ENCODE assay signal across 8 cellular contexts in the genomic region with DNA sequence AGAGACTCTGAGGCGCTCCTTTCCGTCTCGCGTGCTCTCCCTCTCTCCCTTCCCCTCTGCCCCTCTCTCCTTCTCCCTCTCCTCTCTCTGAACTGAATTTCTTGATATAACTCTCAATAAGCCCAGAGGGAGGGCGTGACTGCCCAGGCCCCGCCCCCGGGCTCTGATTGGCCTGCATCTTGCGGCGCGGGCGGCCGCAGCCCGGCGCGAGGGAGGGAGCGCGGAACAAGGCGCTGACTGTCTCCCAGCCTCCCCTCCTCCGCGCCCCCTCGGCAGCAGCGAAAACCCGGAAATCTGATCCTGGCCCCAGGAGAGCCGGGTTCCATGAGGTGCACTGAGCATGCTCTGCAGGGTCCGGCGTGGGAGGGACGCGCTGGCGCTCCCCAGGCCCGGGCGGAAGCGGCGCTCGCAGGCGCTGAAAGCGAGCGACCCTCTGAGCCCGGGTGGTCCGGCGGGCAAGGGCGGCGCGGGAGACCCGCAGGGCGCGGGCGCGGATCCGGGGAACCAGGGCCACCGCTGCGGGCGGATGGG. TPM values are rescaled to one million over a fixed set of nuclear protein-coding genes. Genes with fewer than 3 reads are reported as not detected.
DNase-seq lines count a peak whose midpoint lies in the region; ATAC-seq and TF ChIP-seq lines count a peak whose summit lies in the region.

A gene with protein sequence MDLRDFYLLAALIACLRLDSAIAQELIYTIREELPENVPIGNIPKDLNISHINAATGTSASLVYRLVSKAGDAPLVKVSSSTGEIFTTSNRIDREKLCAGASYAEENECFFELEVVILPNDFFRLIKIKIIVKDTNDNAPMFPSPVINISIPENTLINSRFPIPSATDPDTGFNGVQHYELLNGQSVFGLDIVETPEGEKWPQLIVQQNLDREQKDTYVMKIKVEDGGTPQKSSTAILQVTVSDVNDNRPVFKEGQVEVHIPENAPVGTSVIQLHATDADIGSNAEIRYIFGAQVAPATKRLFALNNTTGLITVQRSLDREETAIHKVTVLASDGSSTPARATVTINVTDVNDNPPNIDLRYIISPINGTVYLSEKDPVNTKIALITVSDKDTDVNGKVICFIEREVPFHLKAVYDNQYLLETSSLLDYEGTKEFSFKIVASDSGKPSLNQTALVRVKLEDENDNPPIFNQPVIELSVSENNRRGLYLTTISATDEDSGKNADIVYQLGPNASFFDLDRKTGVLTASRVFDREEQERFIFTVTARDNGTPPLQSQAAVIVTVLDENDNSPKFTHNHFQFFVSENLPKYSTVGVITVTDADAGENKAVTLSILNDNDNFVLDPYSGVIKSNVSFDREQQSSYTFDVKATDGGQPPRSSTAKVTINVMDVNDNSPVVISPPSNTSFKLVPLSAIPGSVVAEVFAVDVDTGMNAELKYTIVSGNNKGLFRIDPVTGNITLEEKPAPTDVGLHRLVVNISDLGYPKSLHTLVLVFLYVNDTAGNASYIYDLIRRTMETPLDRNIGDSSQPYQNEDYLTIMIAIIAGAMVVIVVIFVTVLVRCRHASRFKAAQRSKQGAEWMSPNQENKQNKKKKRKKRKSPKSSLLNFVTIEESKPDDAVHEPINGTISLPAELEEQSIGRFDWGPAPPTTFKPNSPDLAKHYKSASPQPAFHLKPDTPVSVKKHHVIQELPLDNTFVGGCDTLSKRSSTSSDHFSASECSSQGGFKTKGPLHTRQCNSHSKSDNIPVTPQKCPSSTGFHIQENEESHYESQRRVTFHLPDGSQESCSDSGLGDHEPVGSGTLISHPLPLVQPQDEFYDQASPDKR (N-terminal part only) (minus strand): TSS at position 94 of the 531 bp plus-strand sequence. CDS start 1,896 bp downstream, outside the sequence.

- no peaks in the 10 kb centered on the region for H3K9me3 ChIP-seq in colonic mucosa

- H3K27ac ChIP-seq in colonic mucosa (peak within 1 kb of the TSS; percentile 15), layer of hippocampus (ENCODE audit: low read depth, low read length) (peak within 1 kb of the TSS; percentile 93)

- intact Hi-C loops in colonic mucosa (cut with DNase I), result no loop called here

- H3K4me3 ChIP-seq in colonic mucosa, result peak within 1 kb of the TSS; percentile 73

- H3K27me3 ChIP-seq in colonic mucosa (peaks cover 3% of the 10 kb centered on the region), layer of hippocampus (ENCODE audit: control insufficient read depth, insufficient read depth, low read length) (no peaks in the 10 kb centered on the region)

- no peaks in the 10 kb centered on the region for H3K36me3 ChIP-seq in colonic mucosa

- H3K4me1 ChIP-seq in colonic mucosa, result no peaks in the 10 kb centered on the region

- no peak for TF ChIP-seq CTCF in colonic mucosa (IDR thresholded peaks at IDR 0.05)

- DNase-seq in AG08395 (ENCODE audit: low spot score), result peak; percentile 97
- DNase-seq in NCI-H345 treated with DMSO at 0.1 percent for 48 hours (lab: John Stamatoyannopoulos, UW; ENCODE audit: unreplicated experiment), result peak; percentile 91
- DNase-seq in activated CD4-positive, alpha-beta T cell treated with anti-CD3 and anti-CD28 coated beads for 4 hours, result peak; percentile 75 to 80
- peak; percentile 94 for DNase-seq in colonic mucosa
- DNase-seq in stimulated activated CD4-positive, alpha-beta T cell treated with anti-CD3 and anti-CD28 coated beads, Interleukin-1b, Interleukin-23, amount 100 ng/mL, for 24 hours (ENCODE audit: low read depth in 4 of 4, low spot score in 1 of 4), result peak; percentile 52 to 87 (median 77)

- peak within 1 kb of the TSS; percentile 65 to 71 for H3K9ac ChIP-seq in colonic mucosa (ENCODE audit: low read depth in 2 of 2, low read length in 2 of 2)

- peak; percentile 99 for ATAC-seq in GM19023 (IDR thresholded peaks at IDR 0.05; ENCODE audit: unreplicated experiment)
- ATAC-seq in HG03196 (IDR thresholded peaks at IDR 0.05; ENCODE audit: unreplicated experiment), result peak; percentile 100

RNA-seq across cellular contexts. Expression of the gene that starts here (rescaled TPM):
- total RNA-seq in colonic mucosa, result 1 to 10 TPM in 1 of 2 donors, under 1 TPM in 1; 0.44 to 1.0 TPM

Comparison
In these comparisons a context has a peak if more than half of its experiments do, and no peak if none do; other contexts are left out.
1. Peak in every context shown above with its lines: DNase-seq, ATAC-seq, H3K4me3 ChIP-seq and H3K27ac ChIP-seq.